In genomic region chr1:27598902-27599528, GRCh38 we compare ENCODE assay signal across 9 cellular contexts. TPM values are rescaled to one million over a fixed set of nuclear protein-coding genes. Genes with fewer than 3 reads are reported as not detected.
DNase-seq lines count a peak whose midpoint lies in the region; ATAC-seq and TF ChIP-seq lines count a peak whose summit lies in the region.
"Had no signal": no experiment of that assay in that cellular context is flagged by ENCODE, and none has a peak within 500 bp of the region (broad histone marks: within the 10 kb centered on the region; RNA-seq: fewer than 3 reads in every experiment).

No MANE protein-coding gene starts in this region.

- H4K20me1 ChIP-seq in MM.1S (ENCODE audit: insufficient read depth, low read length), result no peaks in the 10 kb centered on the region

- H3K9me3 ChIP-seq in Peyer's patch, result no peaks in the 10 kb centered on the region
- no peaks in the 10 kb centered on the region for H3K9me3 ChIP-seq in body of pancreas
- H3K9me3 ChIP-seq in MM.1S (replicated peaks; ENCODE audit: insufficient read depth, low read length), result no peaks in the 10 kb centered on the region

- no peaks in the 10 kb centered on the region for H3K79me2 ChIP-seq in MM.1S (ENCODE audit: low read length)

- no peak overlapping the region for H3K4me2 ChIP-seq in MM.1S (ENCODE audit: low read depth, low read length)
- H3K4me2 ChIP-seq: PC-9 had no signal

- H3K27me3 ChIP-seq in Peyer's patch (no peaks in the 10 kb centered on the region), body of pancreas (no peaks in the 10 kb centered on the region), MM.1S (replicated peaks; ENCODE audit: insufficient read depth, low read length) (no peaks in the 10 kb centered on the region)

- H3F3A ChIP-seq in MM.1S (ENCODE audit: insufficient read depth, low read length), result no peaks in the 10 kb centered on the region

- H3K27ac ChIP-seq in Peyer's patch, result peak overlapping the region; percentile 15 to 86 (median 49)
- peak overlapping the region in 3 of 4 donors; percentile 35 to 59 (median 43) for H3K27ac ChIP-seq in body of pancreas
- no peak overlapping the region for H3K27ac ChIP-seq in MM.1S (ENCODE audit: low read length)
- H3K27ac ChIP-seq: PC-9 had no signal

- no peak overlapping the region for H3K9ac ChIP-seq in MM.1S (ENCODE audit: low read length)

- no peaks in the 10 kb centered on the region for H3K9me2 ChIP-seq in MM.1S (replicated peaks; ENCODE audit: insufficient read depth, low read length)

- DNase-seq in HCEC 1CT (peak; percentile 39), Peyer's patch (no peak), body of pancreas (peak in 3 of 4 donors; percentile 50 to 74 (median 57)), left lobe of liver (ENCODE audit: low spot score) (peak; percentile 42), ecto neural progenitor cell (ENCODE audit: low spot score) (no peak), MM.1S (no peak), CD1c-positive myeloid dendritic cell (ENCODE audit: extremely low spot score) (no peak)
- peak; percentile 34 to 36 for DNase-seq in stimulated activated CD8-positive, alpha-beta memory T cell treated with anti-CD3 and anti-CD28 coated beads, Interleukin-15, amount 100 ng/mL, for 4 hours (ENCODE audit: low read depth in 2 of 2)

- peaks cover 6 to 90% (median 16%) of the 10 kb centered on the region in 4 donors for H3K4me1 ChIP-seq in Peyer's patch
- peaks cover 50% of the 10 kb centered on the region for H3K4me1 ChIP-seq in body of pancreas
- H3K4me1 ChIP-seq in MM.1S (ENCODE audit: low read length), result no peaks in the 10 kb centered on the region

- TF ChIP-seq CTCF in Peyer's patch (IDR thresholded peaks at IDR 0.05) (no peak), body of pancreas (IDR thresholded peaks at IDR 0.05) (no peak), MM.1S (IDR thresholded peaks at IDR 0.05; ENCODE audit: low read length) (no peak)

- no peak overlapping the region for H2AFZ ChIP-seq in MM.1S (ENCODE audit: low read length)
- H2AFZ ChIP-seq: PC-9 had no signal

- TF ChIP-seq POLR2A in Peyer's patch (IDR thresholded peaks at IDR 0.05) (no peak), body of pancreas (IDR thresholded peaks at IDR 0.05) (no peak)

- no peaks in the 10 kb centered on the region for H3K36me3 ChIP-seq in Peyer's patch
- no peaks in the 10 kb centered on the region for H3K36me3 ChIP-seq in body of pancreas (replicated peaks in 1 of 2; ENCODE audit: insufficient read depth in 1 of 2, low read depth in 2 of 2)
- H3K36me3 ChIP-seq in MM.1S (replicated peaks; ENCODE audit: insufficient read depth, low read length), result no peaks in the 10 kb centered on the region

- 5 to 12% methylated on average over 5 to 6 of the region's 6 CpGs for WGBS in body of pancreas, 2 donors

- no peak overlapping the region for H3K4me3 ChIP-seq in Peyer's patch
- H3K4me3 ChIP-seq in body of pancreas, result no peak overlapping the region
- no peak overlapping the region for H3K4me3 ChIP-seq in MM.1S (ENCODE audit: low read length)
- H3K4me3 ChIP-seq: PC-9 had no signal

- intact Hi-C loops in body of pancreas (cut with DNase I), result loop anchor here (5.0 kb wide), 1 partner anchor 42 kb away; no protein-coding TSS in a partner anchor

- ATAC-seq in body of pancreas (no peak), left lobe of liver (no peak)

RNA-seq across cellular contexts. Expression of gene AHDC1, which starts 4.9 kb away (rescaled TPM):
- 10 to 100 TPM in 3 of 4 donors, 1 to 10 TPM in 1; 7.0 to 21.5 (median 12.0) TPM for total RNA-seq in Peyer's patch
- total RNA-seq in body of pancreas, result 10 to 100 TPM; 13.5 to 14.2 TPM
- 20.0 TPM for total RNA-seq in left lobe of liver

RNA-seq across cellular contexts. Expression of gene FGR, which starts 36.0 kb away (rescaled TPM):
- total RNA-seq in Peyer's patch, result 10 to 100 TPM in 1 of 4 donors, 1 to 10 TPM in 3; 1.1 to 38.8 (median 4.7) TPM
- 1 to 10 TPM; 3.0 to 5.4 TPM for total RNA-seq in body of pancreas
- 3.0 TPM for total RNA-seq in left lobe of liver
- total RNA-seq: PC-9 had no signal

Comparison
In these comparisons a context has a peak if more than half of its experiments do, and no peak if none do; other contexts are left out.
1. DNase-seq: peak in HCEC 1CT (single experiment), body of pancreas (3 of 4), left lobe of liver (single experiment) and stimulated activated CD8-positive, alpha-beta memory T cell treated with anti-CD3 and anti-CD28 coated beads, Interleukin-15, amount 100 ng/mL, for 4 hours (2 of 2); none in Peyer's patch (0 of 3), ecto neural progenitor cell (single experiment), MM.1S (single experiment) and CD1c-positive myeloid dendritic cell (single experiment).